In the genomic region with DNA sequence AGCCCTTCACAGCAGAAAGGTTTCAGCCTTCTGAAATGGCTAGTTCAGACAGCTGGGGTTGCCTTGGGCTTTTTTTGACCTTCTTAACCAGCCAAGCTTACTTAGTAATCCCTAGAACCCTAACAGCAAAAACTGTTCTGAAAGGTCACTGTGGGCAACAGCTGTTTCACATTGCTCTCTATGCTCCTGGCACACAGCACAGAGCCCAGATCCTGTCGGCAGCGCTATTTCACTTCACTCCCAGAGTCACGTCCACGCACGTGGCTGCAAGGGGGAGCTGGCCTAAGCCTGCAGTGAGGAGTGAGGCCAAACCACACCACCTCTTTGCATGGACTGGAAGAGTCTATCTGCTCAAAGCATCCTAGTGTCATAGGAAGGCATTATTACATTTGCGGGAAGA, we compare ENCODE assay signal across 9 cellular contexts. TPM values are rescaled to one million over a fixed set of nuclear protein-coding genes. Genes with fewer than 3 reads are reported as not detected.
DNase-seq lines count a peak whose midpoint lies in the region; ATAC-seq lines count a peak whose summit lies in the region.
"Had no signal": no experiment of that assay in that cellular context is flagged by ENCODE, and none has a peak within 500 bp of the region (broad histone marks: within the 10 kb centered on the region; RNA-seq: fewer than 3 reads in every experiment).

No MANE protein-coding gene starts in this region.

- peak; percentile 84 for ATAC-seq in GM18907 (IDR thresholded peaks at IDR 0.05; ENCODE audit: unreplicated experiment)
- ATAC-seq in HG02642 (IDR thresholded peaks at IDR 0.05; ENCODE audit: poor library complexity, unreplicated experiment) = peak; percentile 78
- ATAC-seq in HG03571 (IDR thresholded peaks at IDR 0.05; ENCODE audit: unreplicated experiment) = peak; percentile 68
- ATAC-seq in naive thymus-derived CD8-positive, alpha-beta T cell = no peak
- ATAC-seq: activated CD8-positive, alpha-beta T cell treated with anti-CD3 and anti-CD28 coated beads for 36 hours had no signal

- POLR2A ChIA-PET in naive thymus-derived CD8-positive, alpha-beta T cell (lab: Charles Lee) = no interaction called here
- POLR2A ChIA-PET in activated CD4-positive, alpha-beta T cell treated with anti-CD3 and anti-CD28 coated beads, Interleukin-2, amount 10 ng/mL, durations not matched to agents 7 days and 5 days (lab: Charles Lee) = no interaction called here

- CTCF ChIA-PET in activated CD4-positive, alpha-beta T cell treated with anti-CD3 and anti-CD28 coated beads, Interleukin-2, amount 10 ng/mL, durations not matched to agents 7 days and 5 days (lab: Charles Lee) = interaction anchor here (1.0 to 2.2 kb wide), 3 partner anchors 10 to 26 kb away, joined by 3 to 6 read pairs (median 3); no protein-coding TSS in a partner anchor

- H3K9me3 Mint-ChIP-seq in naive thymus-derived CD8-positive, alpha-beta T cell = peaks cover 0 to 5% (median 0%) of the 10 kb centered on the region in 9 donors
- no peaks in the 10 kb centered on the region for H3K9me3 Mint-ChIP-seq in activated CD4-positive, alpha-beta T cell treated with anti-CD3 and anti-CD28 coated beads, Interleukin-2, amount 10 ng/mL, durations not matched to agents 7 days and 5 days
- H3K9me3 Mint-ChIP-seq: activated CD8-positive, alpha-beta T cell treated with anti-CD3 and anti-CD28 coated beads for 36 hours had no signal

- H3K4me3 Mint-ChIP-seq in naive thymus-derived CD8-positive, alpha-beta T cell = no peak overlapping the region
- H3K4me3 Mint-ChIP-seq in activated CD4-positive, alpha-beta T cell treated with anti-CD3 and anti-CD28 coated beads, Interleukin-2, amount 10 ng/mL, durations not matched to agents 7 days and 5 days = no peak overlapping the region
- H3K4me3 Mint-ChIP-seq: activated CD8-positive, alpha-beta T cell treated with anti-CD3 and anti-CD28 coated beads for 36 hours had no signal

- H3K36me3 Mint-ChIP-seq in naive thymus-derived CD8-positive, alpha-beta T cell = peaks cover 4 to 18% (median 14%) of the 10 kb centered on the region in 3 donors
- H3K36me3 Mint-ChIP-seq in activated CD4-positive, alpha-beta T cell treated with anti-CD3 and anti-CD28 coated beads, Interleukin-2, amount 10 ng/mL, durations not matched to agents 7 days and 5 days (ENCODE audit: low read depth) = peaks cover 11% of the 10 kb centered on the region

- H3K27ac Mint-ChIP-seq in naive thymus-derived CD8-positive, alpha-beta T cell = no peak overlapping the region
- H3K27ac Mint-ChIP-seq in activated CD4-positive, alpha-beta T cell treated with anti-CD3 and anti-CD28 coated beads, Interleukin-2, amount 10 ng/mL, durations not matched to agents 7 days and 5 days = no peak overlapping the region
- H3K27ac Mint-ChIP-seq: activated CD8-positive, alpha-beta T cell treated with anti-CD3 and anti-CD28 coated beads for 36 hours had no signal

- peaks cover 13 to 35% (median 28%) of the 10 kb centered on the region in 4 donors for H3K4me1 Mint-ChIP-seq in naive thymus-derived CD8-positive, alpha-beta T cell
- peaks cover 15% of the 10 kb centered on the region for H3K4me1 Mint-ChIP-seq in activated CD4-positive, alpha-beta T cell treated with anti-CD3 and anti-CD28 coated beads, Interleukin-2, amount 10 ng/mL, durations not matched to agents 7 days and 5 days

- DNase-seq in myocyte (ENCODE audit: low read depth) (peak; percentile 64), cerebellar nuclear complex (lab: John Stamatoyannopoulos, UW) (no peak), NCI-H510A (lab: John Stamatoyannopoulos, UW) (no peak)
- no peak for DNase-seq in naive thymus-derived CD8-positive, alpha-beta T cell
- DNase-seq in activated CD4-positive, alpha-beta T cell treated with anti-CD3 and anti-CD28 coated beads, Interleukin-2, amount 10 ng/mL, durations not matched to agents 7 days and 5 days = no peak
- DNase-seq: activated CD8-positive, alpha-beta T cell treated with anti-CD3 and anti-CD28 coated beads for 36 hours had no signal

- H3K27me3 Mint-ChIP-seq in naive thymus-derived CD8-positive, alpha-beta T cell = no peaks in the 10 kb centered on the region
- H3K27me3 Mint-ChIP-seq in activated CD4-positive, alpha-beta T cell treated with anti-CD3 and anti-CD28 coated beads, Interleukin-2, amount 10 ng/mL, durations not matched to agents 7 days and 5 days = no peaks in the 10 kb centered on the region
- H3K27me3 Mint-ChIP-seq: activated CD8-positive, alpha-beta T cell treated with anti-CD3 and anti-CD28 coated beads for 36 hours had no signal

RNA-seq across cellular contexts. Expression of a gene that starts 32.0 kb away (rescaled TPM):
- 6.2 and 9.1 TPM in 2 replicates for total RNA-seq in myocyte
- 4.0 TPM for polyA plus RNA-seq in myocyte (2012)
- total RNA-seq in naive thymus-derived CD8-positive, alpha-beta T cell = under 1 TPM; 0.52 to 0.55 TPM
- polyA plus RNA-seq in naive thymus-derived CD8-positive, alpha-beta T cell = under 1 TPM; 0.56 to 0.66 (median 0.63) TPM
- total RNA-seq in activated CD4-positive, alpha-beta T cell treated with anti-CD3 and anti-CD28 coated beads, Interleukin-2, amount 10 ng/mL, durations not matched to agents 7 days and 5 days = 1 to 10 TPM; 1.5 to 1.9 TPM

RNA-seq across cellular contexts. Expression of a gene that starts 32.4 kb away (rescaled TPM):
- total RNA-seq in myocyte = 11.2 and 17.0 TPM in 2 replicates
- 8.1 TPM for polyA plus RNA-seq in myocyte (2012)
- 10 to 100 TPM in 1 of 2 experiments, 1 to 10 TPM in 1; 8.6 to 10.0 TPM for total RNA-seq in naive thymus-derived CD8-positive, alpha-beta T cell
- polyA plus RNA-seq in naive thymus-derived CD8-positive, alpha-beta T cell = 10 to 100 TPM in 2 of 3 donors, 1 to 10 TPM in 1; 9.5 to 12.0 (median 11.4) TPM
- total RNA-seq in activated CD4-positive, alpha-beta T cell treated with anti-CD3 and anti-CD28 coated beads, Interleukin-2, amount 10 ng/mL, durations not matched to agents 7 days and 5 days = 10 to 100 TPM; 15.6 to 16.3 TPM

Comparison
In these comparisons a context has a peak if more than half of its experiments do, and no peak if none do; other contexts are left out.
1. ATAC-seq: peak in GM18907 (single experiment), HG02642 (single experiment) and HG03571 (single experiment); none in naive thymus-derived CD8-positive, alpha-beta T cell (0 of 2).